23 cellular contexts compared by ENCODE assay signal in genomic region chr15:39211108-39211979, GRCh38.
A peak's percentile ranks its signal among the peaks of the same experiment; 100 is the strongest.
DNase-seq lines count a peak whose midpoint lies in the region; ATAC-seq, FAIRE-seq and TF ChIP-seq lines count a peak whose summit lies in the region.
"Had no signal": no experiment of that assay in that cellular context is flagged by ENCODE, and none has a peak within 500 bp of the region (broad histone marks: within the 10 kb centered on the region; RNA-seq: fewer than 3 reads in every experiment).

No MANE protein-coding gene starts in this region.

- no peak for FAIRE-seq in endothelial cell of umbilical vein (lab: Jason Lieb, UNC)
- no peak for FAIRE-seq in small intestine (lab: Jason Lieb, UNC)
- FAIRE-seq: A549, D721Med had no signal

- dilution Hi-C loops in endothelial cell of umbilical vein (cut with MboI; ENCODE audit: extremely low pct_ligation_motif_present, low sequenced_read_pairs), result no loop called here

- H3K4me1 ChIP-seq in breast epithelium (no peaks in the 10 kb centered on the region), endothelial cell of umbilical vein (ENCODE audit: control insufficient read depth, extremely low read depth, insufficient read depth, low read length) (no peaks in the 10 kb centered on the region), small intestine (ENCODE audit: control insufficient read depth in 2 of 2, insufficient read depth in 1 of 2, low read depth in 1 of 2, low read length in 1 of 2) (no peaks in the 10 kb centered on the region), BE2C (no peaks in the 10 kb centered on the region)
- H3K4me1 ChIP-seq: A549, BLaER1 had no signal

- TF ChIP-seq CTCF in MCF 10A (IDR thresholded peaks at IDR 0.05; ENCODE audit: unreplicated experiment), result no peak
- no peak for TF ChIP-seq CTCF in breast epithelium (IDR thresholded peaks at IDR 0.05)
- TF ChIP-seq CTCF in endothelial cell of umbilical vein (IDR thresholded peaks at IDR 0.05; ENCODE audit: extremely low read depth in 1 of 2, insufficient read depth in 1 of 2, low read depth in 1 of 2, low read length in 2 of 2), result no peak
- no peak for TF ChIP-seq CTCF in BE2C (IDR thresholded peaks at IDR 0.05; ENCODE audit: low read depth, low read length)

- 31 to 70% (median 42%) methylated on average over 5 of the region's 5 CpGs for WGBS in small intestine, 3 donors

- CTCF ChIA-PET in MCF 10A (lab: Yijun Ruan, JAX), result interaction anchor here (1.5 kb wide), 1 partner anchor 39 kb away, joined by 8 read pairs; no protein-coding TSS in a partner anchor
- CTCF ChIA-PET in endothelial cell of umbilical vein (lab: Charles Lee), result interaction anchor here (1.0 to 4.4 kb wide), 3 partner anchors 9 to 14 kb away, joined by 3 to 14 read pairs (median 3); no protein-coding TSS in a partner anchor

- H3K9me3 Mint-ChIP-seq in MCF 10A (ENCODE audit: unreplicated experiment), result peaks cover 17% of the 10 kb centered on the region

- H3K27ac Mint-ChIP-seq in MCF 10A (ENCODE audit: low read depth, unreplicated experiment), result peak overlapping the region; percentile 57
- H3K27ac Mint-ChIP-seq: CD4-positive, alpha-beta memory T cell; T-cell had no signal

- DNase-seq in MCF 10A (ENCODE audit: unreplicated experiment) (no peak), breast epithelium (ENCODE audit: low spot score in 2 of 2) (no peak), NCI-H69 (lab: John Stamatoyannopoulos, UW) (peak; percentile 37), endothelial cell of umbilical vein (ENCODE audit: low read depth, low spot score) (peak; percentile 47), small intestine (peak; percentile 36), BE2C (no peak)
- DNase-seq in stimulated activated CD4-positive, alpha-beta T cell treated with anti-CD3 and anti-CD28 coated beads, Interleukin-1b, Interleukin-23, amount 100 ng/mL, for 48 hours, result no peak
- DNase-seq: CD4-positive, alpha-beta memory T cell; DND-41; NCI-H1105 treated with DMSO at 0.1 percent for 48 hours; NCI-H187; NCI-H345; NCI-H524 treated with DMSO at 0.1 percent for 48 hours; OCI-M1; SIG-M5; T-cell had no signal

- no TSS peak for BruUV-seq in MCF 10A (replicated peaks; lab: Mats Ljungman, UMichigan)
- no TSS peak for BruUV-seq in endothelial cell of umbilical vein (replicated peaks; lab: Mats Ljungman, UMichigan)

- TF ChIP-seq POLR2A in breast epithelium (IDR thresholded peaks at IDR 0.05), result no peak
- TF ChIP-seq POLR2A in endothelial cell of umbilical vein (IDR thresholded peaks at IDR 0.05; ENCODE audit: low read depth, low read length), result no peak

- H3K9me3 ChIP-seq in breast epithelium (no peaks in the 10 kb centered on the region), endothelial cell of umbilical vein (replicated peaks; ENCODE audit: control insufficient read depth, insufficient read depth, low read length) (no peaks in the 10 kb centered on the region), small intestine (ENCODE audit: control insufficient read depth, low read depth) (no peaks in the 10 kb centered on the region), BE2C (no peaks in the 10 kb centered on the region)
- H3K9me3 ChIP-seq: BLaER1, HAP-1 had no signal

- H3K9me1 ChIP-seq in endothelial cell of umbilical vein (replicated peaks; ENCODE audit: control insufficient read depth, extremely low read depth, insufficient read depth, low read length), result no peaks in the 10 kb centered on the region

- H3K4me3 Mint-ChIP-seq in MCF 10A (ENCODE audit: unreplicated experiment), result no peak overlapping the region
- H3K4me3 Mint-ChIP-seq: CD4-positive, alpha-beta memory T cell; T-cell had no signal

- intact Hi-C loops in MCF 10A (cut with micrococcal nuclease) (no loop called here), breast epithelium (cut with DNase I; ENCODE audit: low total_unique reads) (no loop called here), endothelial cell of umbilical vein (cut with micrococcal nuclease) (no loop called here)

- H3K4me2 ChIP-seq in endothelial cell of umbilical vein (ENCODE audit: insufficient read depth, low read length), result no peak overlapping the region
- H3K4me2 ChIP-seq: A549, BLaER1 had no signal

- no peaks in the 10 kb centered on the region for H3K36me3 Mint-ChIP-seq in MCF 10A (ENCODE audit: insufficient read depth, unreplicated experiment)
- H3K36me3 Mint-ChIP-seq: CD4-positive, alpha-beta memory T cell; T-cell had no signal

- POLR2A ChIA-PET in MCF 10A (lab: Yijun Ruan, JAX) (interaction anchor here (0.7 kb wide), 1 partner anchor 8 kb away, joined by 3 read pairs; no protein-coding TSS in a partner anchor), endothelial cell of umbilical vein (lab: Charles Lee) (interaction anchor here (0.5 to 0.6 kb wide), 2 partner anchors 72 to 88 kb away, joined by 8 to 9 read pairs; no protein-coding TSS in a partner anchor)

- H2AFZ ChIP-seq in endothelial cell of umbilical vein (ENCODE audit: low read depth, low read length), result no peak overlapping the region

- H3K9ac ChIP-seq in endothelial cell of umbilical vein (replicated peaks; ENCODE audit: extremely low read depth, insufficient read depth, low read length), result no peak overlapping the region
- H3K9ac ChIP-seq: BLaER1 had no signal

- no peaks in the 10 kb centered on the region for H3K79me2 ChIP-seq in endothelial cell of umbilical vein (ENCODE audit: control insufficient read depth, insufficient read depth, low read length)

- H3K27me3 Mint-ChIP-seq in MCF 10A (ENCODE audit: insufficient read depth, unreplicated experiment), result no peaks in the 10 kb centered on the region

- no peak overlapping the region for H3K27ac ChIP-seq in breast epithelium
- H3K27ac ChIP-seq in endothelial cell of umbilical vein (ENCODE audit: insufficient read depth, low read depth, low read length), result no peak overlapping the region
- H3K27ac ChIP-seq in small intestine (ENCODE audit: low read depth in 1 of 2, low read length in 1 of 2), result no peak overlapping the region
- H3K27ac ChIP-seq: A549, BLaER1, HL-60 had no signal

- no peak overlapping the region for H3K4me3 ChIP-seq in breast epithelium
- no peak overlapping the region for H3K4me3 ChIP-seq in endothelial cell of umbilical vein (replicated peaks in 1 of 3; ENCODE audit: insufficient read depth in 1 of 3, low read depth in 1 of 3, low read length in 3 of 3)
- no peak overlapping the region for H3K4me3 ChIP-seq in small intestine (ENCODE audit: low read depth in 1 of 2, low read length in 2 of 2)
- no peak overlapping the region for H3K4me3 ChIP-seq in BE2C (ENCODE audit: low read depth, low read length)
- H3K4me3 ChIP-seq: A549, BLaER1, HAP-1 had no signal

- H3K27me3 ChIP-seq in breast epithelium, result no peaks in the 10 kb centered on the region
- H3K27me3 ChIP-seq in endothelial cell of umbilical vein (ENCODE audit: control insufficient read depth in 2 of 2, insufficient read depth in 2 of 2, low read length in 2 of 2), result no peaks in the 10 kb centered on the region
- no peaks in the 10 kb centered on the region for H3K27me3 ChIP-seq in small intestine (ENCODE audit: control insufficient read depth in 2 of 2, insufficient read depth in 2 of 2, low read length in 2 of 2)
- H3K27me3 ChIP-seq in BE2C, result no peaks in the 10 kb centered on the region
- H3K27me3 ChIP-seq: BLaER1 had no signal

- peaks cover 13% of the 10 kb centered on the region for H3K4me1 Mint-ChIP-seq in MCF 10A (ENCODE audit: insufficient read depth, unreplicated experiment)
- H3K4me1 Mint-ChIP-seq: CD4-positive, alpha-beta memory T cell; T-cell had no signal

- no peaks in the 10 kb centered on the region for H4K20me1 ChIP-seq in endothelial cell of umbilical vein (replicated peaks; ENCODE audit: control insufficient read depth, extremely low read depth, insufficient read depth, low read length)
- H4K20me1 ChIP-seq: BLaER1 had no signal

- no peak for ATAC-seq in HG03280 (IDR thresholded peaks at IDR 0.05; ENCODE audit: unreplicated experiment)
- ATAC-seq: A549, SK-N-SH treated with all-trans-retinoic acid at 6 μM for 48 hours, T-cell had no signal

- H3K36me3 ChIP-seq in breast epithelium, result no peaks in the 10 kb centered on the region
- no peaks in the 10 kb centered on the region for H3K36me3 ChIP-seq in endothelial cell of umbilical vein (ENCODE audit: control insufficient read depth in 2 of 2, extremely low read depth in 1 of 2, insufficient read depth in 2 of 2, low read length in 2 of 2)
- no peaks in the 10 kb centered on the region for H3K36me3 ChIP-seq in small intestine (ENCODE audit: control insufficient read depth in 2 of 2, insufficient read depth in 2 of 2, low read length in 2 of 2)
- no peaks in the 10 kb centered on the region for H3K36me3 ChIP-seq in BE2C
- H3K36me3 ChIP-seq: BLaER1, HAP-1 had no signal

TF ChIP-seq in endothelial cell of umbilical vein, 7 proteins besides CTCF, POLR2A, EP300 and RAD21:
- TF ChIP-seq JUN (IDR thresholded peaks at IDR 0.05; ENCODE audit: borderline replicate concordance, insufficient read depth, insufficient read length, low read depth) (no peak), MAX (IDR thresholded peaks at IDR 0.05; ENCODE audit: insufficient read depth, insufficient read length) (no peak), EZH2 (IDR thresholded peaks at IDR 0.05; ENCODE audit: borderline replicate concordance, low read depth, low read length, severe bottlenecking) (no peak), GATA2 (IDR thresholded peaks at IDR 0.05; ENCODE audit: insufficient read depth, insufficient read length, low read depth, low read length) (no peak), MYC (IDR thresholded peaks at IDR 0.05; ENCODE audit: low read depth, low read length) (no peak), FOS (IDR thresholded peaks at IDR 0.05; ENCODE audit: borderline replicate concordance, insufficient read depth, low read length) (no peak), POLR2AphosphoS5 (IDR thresholded peaks at IDR 0.05; ENCODE audit: insufficient read depth, low read depth, low read length) (no peak)

Comparison
In these comparisons a context has a peak if more than half of its experiments do, and no peak if none do; other contexts are left out.
1. DNase-seq: peak in NCI-H69 (single experiment), endothelial cell of umbilical vein (single experiment) and small intestine (single experiment); none in MCF 10A (single experiment), breast epithelium (0 of 2), stimulated activated CD4-positive, alpha-beta T cell treated with anti-CD3 and anti-CD28 coated beads, Interleukin-1b, Interleukin-23, amount 100 ng/mL, for 48 hours (single experiment) and BE2C (single experiment).